Comparison of ENCODE assay signal across 2 cellular contexts in the genomic region with DNA sequence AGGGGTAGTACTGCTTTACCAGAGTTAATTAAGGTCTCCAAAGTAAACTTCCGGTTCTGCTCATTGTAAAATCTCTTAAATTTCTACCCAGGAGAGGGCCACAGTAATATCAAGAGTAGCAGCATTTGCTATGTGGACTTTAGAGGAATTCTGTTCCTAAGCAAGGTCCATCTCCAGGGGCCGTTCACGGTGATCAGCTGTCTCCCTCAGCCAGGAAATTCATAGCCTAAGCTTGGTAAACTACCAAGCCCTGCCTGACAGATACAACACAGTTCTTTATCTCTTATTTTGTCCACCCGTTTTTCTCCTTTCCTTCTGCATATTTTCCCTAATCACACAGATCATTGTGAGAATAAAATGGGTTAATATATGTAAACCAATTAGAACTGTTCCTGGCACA.
TF ChIP-seq lines count a peak whose summit lies in the region.

No MANE protein-coding gene starts in this region.

TF ChIP-seq in A549, 52 proteins besides CTCF, POLR2A, EP300 and RAD21 (continued from another document):
- TF ChIP-seq, protein P1, sequence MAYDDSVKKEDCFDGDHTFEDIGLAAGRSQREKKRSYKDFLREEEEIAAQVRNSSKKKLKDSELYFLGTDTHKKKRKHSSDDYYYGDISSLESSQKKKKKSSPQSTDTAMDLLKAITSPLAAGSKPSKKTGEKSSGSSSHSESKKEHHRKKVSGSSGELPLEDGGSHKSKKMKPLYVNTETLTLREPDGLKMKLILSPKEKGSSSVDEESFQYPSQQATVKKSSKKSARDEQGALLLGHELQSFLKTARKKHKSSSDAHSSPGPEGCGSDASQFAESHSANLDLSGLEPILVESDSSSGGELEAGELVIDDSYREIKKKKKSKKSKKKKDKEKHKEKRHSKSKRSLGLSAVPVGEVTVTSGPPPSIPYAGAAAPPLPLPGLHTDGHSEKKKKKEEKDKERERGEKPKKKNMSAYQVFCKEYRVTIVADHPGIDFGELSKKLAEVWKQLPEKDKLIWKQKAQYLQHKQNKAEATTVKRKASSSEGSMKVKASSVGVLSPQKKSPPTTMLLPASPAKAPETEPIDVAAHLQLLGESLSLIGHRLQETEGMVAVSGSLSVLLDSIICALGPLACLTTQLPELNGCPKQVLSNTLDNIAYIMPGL (CRISPR knock-in tag; IDR thresholded peaks at IDR 0.05; ENCODE audit: borderline replicate concordance) = no peak
- no peak for TF ChIP-seq NPAS2 (CRISPR knock-in tag; IDR thresholded peaks at IDR 0.05; ENCODE audit: borderline replicate concordance)
- TF ChIP-seq, protein P2, sequence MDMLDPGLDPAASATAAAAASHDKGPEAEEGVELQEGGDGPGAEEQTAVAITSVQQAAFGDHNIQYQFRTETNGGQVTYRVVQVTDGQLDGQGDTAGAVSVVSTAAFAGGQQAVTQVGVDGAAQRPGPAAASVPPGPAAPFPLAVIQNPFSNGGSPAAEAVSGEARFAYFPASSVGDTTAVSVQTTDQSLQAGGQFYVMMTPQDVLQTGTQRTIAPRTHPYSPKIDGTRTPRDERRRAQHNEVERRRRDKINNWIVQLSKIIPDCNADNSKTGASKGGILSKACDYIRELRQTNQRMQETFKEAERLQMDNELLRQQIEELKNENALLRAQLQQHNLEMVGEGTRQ (IDR thresholded peaks at IDR 0.05) = no peak
- no peak for TF ChIP-seq POLR2AphosphoS2 (conservative IDR thresholded peaks at IDR 0.05; ENCODE audit: low read length)
- no peak for TF ChIP-seq ZC3H11A (IDR thresholded peaks at IDR 0.05)
- TF ChIP-seq, protein P3, sequence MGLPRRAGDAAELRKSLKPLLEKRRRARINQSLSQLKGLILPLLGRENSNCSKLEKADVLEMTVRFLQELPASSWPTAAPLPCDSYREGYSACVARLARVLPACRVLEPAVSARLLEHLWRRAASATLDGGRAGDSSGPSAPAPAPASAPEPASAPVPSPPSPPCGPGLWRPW (IDR thresholded peaks at IDR 0.05) = no peak
- TF ChIP-seq GATA3 (IDR thresholded peaks at IDR 0.05; ENCODE audit: borderline replicate concordance) = no peak
- TF ChIP-seq HEYL (CRISPR knock-in tag; IDR thresholded peaks at IDR 0.05) = no peak
- no peak for TF ChIP-seq SMC3 (IDR thresholded peaks at IDR 0.05)
- TF ChIP-seq, protein P4, sequence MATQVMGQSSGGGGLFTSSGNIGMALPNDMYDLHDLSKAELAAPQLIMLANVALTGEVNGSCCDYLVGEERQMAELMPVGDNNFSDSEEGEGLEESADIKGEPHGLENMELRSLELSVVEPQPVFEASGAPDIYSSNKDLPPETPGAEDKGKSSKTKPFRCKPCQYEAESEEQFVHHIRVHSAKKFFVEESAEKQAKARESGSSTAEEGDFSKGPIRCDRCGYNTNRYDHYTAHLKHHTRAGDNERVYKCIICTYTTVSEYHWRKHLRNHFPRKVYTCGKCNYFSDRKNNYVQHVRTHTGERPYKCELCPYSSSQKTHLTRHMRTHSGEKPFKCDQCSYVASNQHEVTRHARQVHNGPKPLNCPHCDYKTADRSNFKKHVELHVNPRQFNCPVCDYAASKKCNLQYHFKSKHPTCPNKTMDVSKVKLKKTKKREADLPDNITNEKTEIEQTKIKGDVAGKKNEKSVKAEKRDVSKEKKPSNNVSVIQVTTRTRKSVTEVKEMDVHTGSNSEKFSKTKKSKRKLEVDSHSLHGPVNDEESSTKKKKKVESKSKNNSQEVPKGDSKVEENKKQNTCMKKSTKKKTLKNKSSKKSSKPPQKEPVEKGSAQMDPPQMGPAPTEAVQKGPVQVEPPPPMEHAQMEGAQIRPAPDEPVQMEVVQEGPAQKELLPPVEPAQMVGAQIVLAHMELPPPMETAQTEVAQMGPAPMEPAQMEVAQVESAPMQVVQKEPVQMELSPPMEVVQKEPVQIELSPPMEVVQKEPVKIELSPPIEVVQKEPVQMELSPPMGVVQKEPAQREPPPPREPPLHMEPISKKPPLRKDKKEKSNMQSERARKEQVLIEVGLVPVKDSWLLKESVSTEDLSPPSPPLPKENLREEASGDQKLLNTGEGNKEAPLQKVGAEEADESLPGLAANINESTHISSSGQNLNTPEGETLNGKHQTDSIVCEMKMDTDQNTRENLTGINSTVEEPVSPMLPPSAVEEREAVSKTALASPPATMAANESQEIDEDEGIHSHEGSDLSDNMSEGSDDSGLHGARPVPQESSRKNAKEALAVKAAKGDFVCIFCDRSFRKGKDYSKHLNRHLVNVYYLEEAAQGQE (IDR thresholded peaks at IDR 0.05) = no peak
- no peak for TF ChIP-seq HOXA7 (CRISPR knock-in tag; IDR thresholded peaks at IDR 0.05)
- no peak for TF ChIP-seq ZSCAN20 (CRISPR knock-in tag; IDR thresholded peaks at IDR 0.05)
- no peak for TF ChIP-seq NFE2L2 (conservative IDR thresholded peaks at IDR 0.05; ENCODE audit: low read length)
- no peak for TF ChIP-seq E2F6 (IDR thresholded peaks at IDR 0.05; ENCODE audit: borderline replicate concordance, low read depth)

TF ChIP-seq in endothelial cell of umbilical vein, 7 proteins besides CTCF, POLR2A, EP300 and RAD21 (continued from another document):
- TF ChIP-seq, protein P5, sequence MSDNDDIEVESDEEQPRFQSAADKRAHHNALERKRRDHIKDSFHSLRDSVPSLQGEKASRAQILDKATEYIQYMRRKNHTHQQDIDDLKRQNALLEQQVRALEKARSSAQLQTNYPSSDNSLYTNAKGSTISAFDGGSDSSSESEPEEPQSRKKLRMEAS (IDR thresholded peaks at IDR 0.05; ENCODE audit: insufficient read depth, insufficient read length) = no peak
- TF ChIP-seq FOS (IDR thresholded peaks at IDR 0.05; ENCODE audit: borderline replicate concordance, insufficient read depth, low read length) (no peak), MYC (IDR thresholded peaks at IDR 0.05; ENCODE audit: low read depth, low read length) (no peak), JUN (IDR thresholded peaks at IDR 0.05; ENCODE audit: borderline replicate concordance, insufficient read depth, insufficient read length, low read depth) (no peak), GATA2 (IDR thresholded peaks at IDR 0.05; ENCODE audit: insufficient read depth, insufficient read length, low read depth, low read length) (no peak), POLR2AphosphoS5 (IDR thresholded peaks at IDR 0.05; ENCODE audit: insufficient read depth, low read depth, low read length) (no peak)
